ENCODE assay signal across 1 cellular context in genomic region chr1:93846929-93847810, GRCh38.
TF ChIP-seq lines count a peak whose summit lies in the region.

No MANE protein-coding gene starts in this region.

TF ChIP-seq in HEK293, 187 proteins besides CTCF, POLR2A, EP300 and RAD21 (continued from another document):
- TF ChIP-seq ZNF416 (tag by site-specific recombination; IDR thresholded peaks at IDR 0.05): no peak
- TF ChIP-seq ZNF692 (tag by site-specific recombination; IDR thresholded peaks at IDR 0.05): peak; percentile 81
- peak; percentile 42; the same call in 1 of the 2 replicates for TF ChIP-seq ZNF184 (tag by site-specific recombination; IDR thresholded peaks at IDR 0.05)
- no peak for TF ChIP-seq ZFHX2 (tag by site-specific recombination; conservative IDR thresholded peaks at IDR 0.05)
- peak; percentile 69; the same call in 1 of the 2 replicates for TF ChIP-seq ZSCAN30 (tag by site-specific recombination; IDR thresholded peaks at IDR 0.05)
- TF ChIP-seq ZNF335 (tag by site-specific recombination; conservative IDR thresholded peaks at IDR 0.05): peak; percentile 98
- peak; percentile 85; the same call in 1 of the 2 replicates for TF ChIP-seq ZNF324 (tag by site-specific recombination; IDR thresholded peaks at IDR 0.05)
- TF ChIP-seq KLF16 (tag by site-specific recombination; IDR thresholded peaks at IDR 0.05): peak; percentile 84; the same call in 1 of the 2 replicates
- peak; percentile 68 for TF ChIP-seq ZNF561 (tag by site-specific recombination; IDR thresholded peaks at IDR 0.05; ENCODE audit: borderline replicate concordance)
- TF ChIP-seq ZNF350 (tag by site-specific recombination; IDR thresholded peaks at IDR 0.05): no peak
- TF ChIP-seq ZEB2 (tag by site-specific recombination; IDR thresholded peaks at IDR 0.05): peak; percentile 98
- TF ChIP-seq, protein P1, sequence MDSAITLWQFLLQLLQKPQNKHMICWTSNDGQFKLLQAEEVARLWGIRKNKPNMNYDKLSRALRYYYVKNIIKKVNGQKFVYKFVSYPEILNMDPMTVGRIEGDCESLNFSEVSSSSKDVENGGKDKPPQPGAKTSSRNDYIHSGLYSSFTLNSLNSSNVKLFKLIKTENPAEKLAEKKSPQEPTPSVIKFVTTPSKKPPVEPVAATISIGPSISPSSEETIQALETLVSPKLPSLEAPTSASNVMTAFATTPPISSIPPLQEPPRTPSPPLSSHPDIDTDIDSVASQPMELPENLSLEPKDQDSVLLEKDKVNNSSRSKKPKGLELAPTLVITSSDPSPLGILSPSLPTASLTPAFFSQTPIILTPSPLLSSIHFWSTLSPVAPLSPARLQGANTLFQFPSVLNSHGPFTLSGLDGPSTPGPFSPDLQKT (IDR thresholded peaks at IDR 0.05; ENCODE audit: borderline replicate concordance, low read depth, low read length): no peak
- no peak for TF ChIP-seq OSR2 (tag by site-specific recombination; IDR thresholded peaks at IDR 0.05)
- TF ChIP-seq, protein P2, sequence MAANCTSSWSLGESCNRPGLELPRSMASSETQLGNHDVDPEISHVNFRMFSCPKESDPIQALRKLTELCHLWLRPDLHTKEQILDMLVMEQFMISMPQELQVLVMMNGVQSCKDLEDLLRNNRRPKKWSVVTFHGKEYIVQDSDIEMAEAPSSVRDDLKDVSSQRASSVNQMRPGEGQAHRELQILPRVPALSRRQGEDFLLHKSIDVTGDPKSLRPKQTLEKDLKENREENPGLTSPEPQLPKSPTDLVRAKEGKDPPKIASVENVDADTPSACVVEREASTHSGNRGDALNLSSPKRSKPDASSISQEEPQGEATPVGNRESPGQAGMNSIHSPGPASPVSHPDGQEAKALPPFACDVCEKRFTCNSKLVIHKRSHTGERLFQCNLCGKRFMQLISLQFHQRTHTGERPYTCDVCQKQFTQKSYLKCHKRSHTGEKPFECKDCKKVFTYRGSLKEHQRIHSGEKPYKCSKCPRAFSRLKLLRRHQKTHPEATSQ (tag by site-specific recombination; IDR thresholded peaks at IDR 0.05): 0 out of 2 replicates have a peak, but pooled peaks have one; percentile 22
- 0 out of 2 replicates have a peak, but pooled peaks have one; percentile 62 for TF ChIP-seq ZNF148 (tag by site-specific recombination; IDR thresholded peaks at IDR 0.05; ENCODE audit: borderline replicate concordance)
- TF ChIP-seq BCL11A (tag by site-specific recombination; IDR thresholded peaks at IDR 0.05; ENCODE audit: low read depth): peak; percentile 28
- peak; percentile 72 for TF ChIP-seq ZBTB8A (tag by site-specific recombination; IDR thresholded peaks at IDR 0.05)
- 0 out of 2 replicates have a peak, but pooled peaks have one; percentile 7 for TF ChIP-seq MZF1 (tag by site-specific recombination; IDR thresholded peaks at IDR 0.05; ENCODE audit: borderline replicate concordance)
- TF ChIP-seq ZNF274 (IDR thresholded peaks at IDR 0.05; ENCODE audit: low read length): no peak
- TF ChIP-seq ZNF274 (tag by site-specific recombination; IDR thresholded peaks at IDR 0.05; ENCODE audit: borderline replicate concordance): no peak
- TF ChIP-seq ZNF621 (tag by site-specific recombination; IDR thresholded peaks at IDR 0.05): no peak
- TF ChIP-seq ZNF558 (tag by site-specific recombination; IDR thresholded peaks at IDR 0.05): peak; percentile 53; the same call in 1 of the 2 replicates
- TF ChIP-seq ZNF626 (tag by site-specific recombination; IDR thresholded peaks at IDR 0.05): peak; percentile 17; the same call in 1 of the 2 replicates
- peak; percentile 52; the same call in 1 of the 2 replicates for TF ChIP-seq ZNF24 (tag by site-specific recombination; IDR thresholded peaks at IDR 0.05)
- peak; percentile 67 for TF ChIP-seq ZNF660 (tag by site-specific recombination; IDR thresholded peaks at IDR 0.05)
- peak; percentile 52; the same call in 1 of the 2 replicates for TF ChIP-seq KLF7 (tag by site-specific recombination; IDR thresholded peaks at IDR 0.05; ENCODE audit: borderline replicate concordance)
- TF ChIP-seq ZNF112 (tag by site-specific recombination; IDR thresholded peaks at IDR 0.05): no peak
- TF ChIP-seq, protein P3, sequence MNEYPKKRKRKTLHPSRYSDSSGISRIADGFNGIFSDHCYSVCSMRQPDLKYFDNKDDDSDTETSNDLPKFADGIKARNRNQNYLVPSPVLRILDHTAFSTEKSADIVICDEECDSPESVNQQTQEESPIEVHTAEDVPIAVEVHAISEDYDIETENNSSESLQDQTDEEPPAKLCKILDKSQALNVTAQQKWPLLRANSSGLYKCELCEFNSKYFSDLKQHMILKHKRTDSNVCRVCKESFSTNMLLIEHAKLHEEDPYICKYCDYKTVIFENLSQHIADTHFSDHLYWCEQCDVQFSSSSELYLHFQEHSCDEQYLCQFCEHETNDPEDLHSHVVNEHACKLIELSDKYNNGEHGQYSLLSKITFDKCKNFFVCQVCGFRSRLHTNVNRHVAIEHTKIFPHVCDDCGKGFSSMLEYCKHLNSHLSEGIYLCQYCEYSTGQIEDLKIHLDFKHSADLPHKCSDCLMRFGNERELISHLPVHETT (tag by site-specific recombination; IDR thresholded peaks at IDR 0.05): peak; percentile 86
- no peak for TF ChIP-seq ZNF549 (tag by site-specific recombination; IDR thresholded peaks at IDR 0.05)
- peak; percentile 86; the same call in 1 of the 2 replicates for TF ChIP-seq SP7 (tag by site-specific recombination; IDR thresholded peaks at IDR 0.05)
- TF ChIP-seq ZNF768 (tag by site-specific recombination; IDR thresholded peaks at IDR 0.05): 0 out of 2 replicates have a peak, but pooled peaks have one; percentile 4
- TF ChIP-seq, protein P4, sequence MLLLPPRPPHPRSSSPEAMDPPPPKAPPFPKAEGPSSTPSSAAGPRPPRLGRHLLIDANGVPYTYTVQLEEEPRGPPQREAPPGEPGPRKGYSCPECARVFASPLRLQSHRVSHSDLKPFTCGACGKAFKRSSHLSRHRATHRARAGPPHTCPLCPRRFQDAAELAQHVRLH (tag by site-specific recombination; IDR thresholded peaks at IDR 0.05): peak; percentile 71; the same call in 1 of the 2 replicates
- no peak for TF ChIP-seq RBAK (tag by site-specific recombination; IDR thresholded peaks at IDR 0.05)
- TF ChIP-seq GLIS2 (tag by site-specific recombination; IDR thresholded peaks at IDR 0.05): peak; percentile 73
